In genomic region chr10:33974976-33975478, GRCh38 we compare ENCODE assay signal across 23 cellular contexts.
"Had no signal": no experiment of that assay in that cellular context is flagged by ENCODE, and none has a peak within 500 bp of the region (broad histone marks: within the 10 kb centered on the region; RNA-seq: fewer than 3 reads in every experiment).

No MANE protein-coding gene starts in this region.

- H3K4me1 ChIP-seq: SJSA1 had no signal

- H3K27me3 ChIP-seq: SJSA1 had no signal

- H3K9me3 ChIP-seq: SJSA1 had no signal

- DNase-seq: IMR-90, Karpas-422, KG1, MM.1S, NCI-H1092 treated with DMSO at 0.1 percent for 48 hours, NCI-H1417 treated with DMSO at 0.1 percent for 48 hours, NCI-H146, NCI-H187, NCI-H2029, NCI-H2081 treated with DMSO at 0.1 percent for 48 hours, NCI-H2171, NCI-H226, NCI-H446, NCI-H510A, NCI-H524 treated with DMSO at 0.1 percent for 48 hours, NCI-H82, Right ventricle myocardium superior, RPMI8226, SIG-M5 had no signal

- H3K27ac ChIP-seq: SJSA1, SK-N-MC had no signal

- FAIRE-seq: HepG2, RCC 7860 had no signal

- ATAC-seq: HepG2 had no signal

- H3K4me3 ChIP-seq: SJSA1, SK-N-MC had no signal

- H3K36me3 ChIP-seq: SJSA1 had no signal
